Comparison of ENCODE assay signal across 9 cellular contexts in genomic region chr16:57757326-57757786, GRCh38. TPM values are rescaled to one million over a fixed set of nuclear protein-coding genes. Genes with fewer than 3 reads are reported as not detected.
A peak's percentile ranks its signal among the peaks of the same experiment; 100 is the strongest.
DNase-seq lines count a peak whose midpoint lies in the region; ATAC-seq, FAIRE-seq and TF ChIP-seq lines count a peak whose summit lies in the region.
"Had no signal": no experiment of that assay in that cellular context is flagged by ENCODE, and none has a peak within 500 bp of the region (broad histone marks: within the 10 kb centered on the region; RNA-seq: fewer than 3 reads in every experiment).

No MANE protein-coding gene starts in this region.

- TF ChIP-seq CTCF in omental fat pad (IDR thresholded peaks at IDR 0.05), result peak in 2 of 3 donors; percentile 61 to 78
- peak; percentile 97 for TF ChIP-seq CTCF in thoracic aorta (IDR thresholded peaks at IDR 0.05)

- FAIRE-seq in GM19239 (lab: Jason Lieb, UNC), result peak; percentile 90
- FAIRE-seq: colon had no signal

- H3K9me3 ChIP-seq in thoracic aorta, result no peaks in the 10 kb centered on the region

- no peak overlapping the region for H3K27ac ChIP-seq in thoracic aorta

- peaks cover 23% of the 10 kb centered on the region for H3K36me3 ChIP-seq in thoracic aorta

- DNase-seq in CMK (ENCODE audit: low read depth) (peak; percentile 71), GM19239 (ENCODE audit: insufficient read length, low spot score) (peak; percentile 100), RKO (ENCODE audit: low spot score) (peak; percentile 71), fibroblast of the conjunctiva (ENCODE audit: low read depth) (peak; percentile 36), omental fat pad (ENCODE audit: low spot score) (peak; percentile 94), thoracic aorta (ENCODE audit: low spot score) (peak; percentile 49)
- DNase-seq in activated T-helper 1 cell treated with anti-CD3 and anti-CD28 coated beads, Interleukin-2, amount 50 U/mL, for 16 hours (ENCODE audit: low read depth in 1 of 2, low spot score in 1 of 2), result peak; percentile 81 to 89

- H3K27me3 ChIP-seq in thoracic aorta (replicated peaks; ENCODE audit: insufficient read depth), result no peaks in the 10 kb centered on the region

- no peak overlapping the region for H3K4me3 ChIP-seq in thoracic aorta

- H3K4me1 ChIP-seq in thoracic aorta (ENCODE audit: control insufficient read depth in 1 of 2, low read depth in 2 of 2), result no peaks in the 10 kb centered on the region

- ATAC-seq in HG03342 (IDR thresholded peaks at IDR 0.05; ENCODE audit: unreplicated experiment) (peak; percentile 80), omental fat pad (ENCODE audit: low FRiP score) (peak; percentile 69), thoracic aorta (ENCODE audit: insufficient number of reproducible peaks, low FRiP score, low read depth) (peak; percentile 77)

RNA-seq across cellular contexts. Expression of gene KATNB1, which starts 21.8 kb away (rescaled TPM):
- total RNA-seq in omental fat pad, result 10 to 100 TPM in 3 of 4 donors, 1 to 10 TPM in 1; 8.7 to 23.5 (median 14.1) TPM
- 10 to 100 TPM in 1 of 2 donors, 1 to 10 TPM in 1; 9.0 to 16.2 TPM for total RNA-seq in thoracic aorta

RNA-seq across cellular contexts. Expression of gene KIFC3, which starts 44.9 kb away (rescaled TPM):
- 10 to 100 TPM; 41.5 to 96.9 (median 58.9) TPM for total RNA-seq in omental fat pad
- total RNA-seq in thoracic aorta, result 100 to 1,000 TPM; 109 to 123 TPM

Comparison
In these comparisons a context has a peak if more than half of its experiments do, and no peak if none do; other contexts are left out.
1. DNase-seq: peak in every context shown above with its lines; median percentile 100 in GM19239; 94 in omental fat pad; 85 in activated T-helper 1 cell treated with anti-CD3 and anti-CD28 coated beads, Interleukin-2, amount 50 U/mL, for 16 hours; 71 in CMK; 71 in RKO; 49 in thoracic aorta; 36 in fibroblast of the conjunctiva.